Comparison of ENCODE assay signal across 8 cellular contexts in the genomic region with DNA sequence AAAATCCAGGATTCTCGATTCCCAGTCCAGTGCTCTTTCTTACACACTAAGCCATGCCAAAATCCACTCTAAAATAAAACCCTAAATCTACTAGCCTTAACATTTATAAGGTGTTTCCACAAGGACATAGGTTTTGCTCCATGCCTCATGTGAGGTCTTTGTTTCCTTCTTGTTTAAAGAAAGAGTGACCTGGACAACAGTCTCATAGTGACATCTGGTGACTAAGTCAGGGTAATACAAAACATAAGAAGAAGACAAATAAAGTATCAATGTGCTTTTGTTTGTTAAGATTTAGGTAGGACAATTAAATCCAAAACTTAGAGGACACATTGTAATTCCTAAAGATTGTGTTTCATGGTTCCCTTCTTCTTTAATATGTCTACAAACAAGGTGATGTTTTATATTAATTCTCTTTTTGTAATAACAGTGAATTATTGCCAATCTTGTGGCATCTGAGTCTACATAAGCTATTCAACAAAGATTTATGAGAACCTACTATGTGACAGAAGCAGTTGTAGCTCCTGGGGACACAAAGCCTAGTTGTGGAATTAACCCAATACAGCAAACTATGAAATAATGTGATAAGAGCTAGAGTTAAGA.
DNase-seq lines count a peak whose midpoint lies in the region; ATAC-seq and TF ChIP-seq lines count a peak whose summit lies in the region.
"Not testable (repeated sequence)": the region's sequence is repeated elsewhere in the genome, so short reads cannot be mapped to it uniquely, and the experiment has no call there.

No MANE protein-coding gene starts in this region.

- H3F3A ChIP-seq in smooth muscle cell (ENCODE audit: low read depth), result not testable (repeated sequence)

- not testable (repeated sequence) for H3K27ac ChIP-seq in C4-2B; smooth muscle cell (ENCODE audit: low read depth)
- H3K27ac ChIP-seq in VCaP (peak overlapping the region; percentile 62), dorsolateral prefrontal cortex (peak overlapping the region in 9 of 59 donors; percentile 15 to 70 (median 41))

- ATAC-seq in left cardiac atrium, result peak; percentile 35 to 57

- peak overlapping the region; percentile 10 for H2AFZ ChIP-seq in smooth muscle cell (ENCODE audit: low read depth)

- H3K36me3 ChIP-seq in smooth muscle cell (ENCODE audit: low read depth), result not testable (repeated sequence)

- H4K20me1 ChIP-seq in smooth muscle cell (ENCODE audit: low read depth), result not testable (repeated sequence)

- not testable (repeated sequence) for H3K4me3 ChIP-seq in dorsolateral prefrontal cortex, smooth muscle cell

- H3K79me2 ChIP-seq in smooth muscle cell (ENCODE audit: low read depth), result not testable (repeated sequence)

- H3K27me3 ChIP-seq in dorsolateral prefrontal cortex; smooth muscle cell (ENCODE audit: low read depth): not testable (repeated sequence)

- TF ChIP-seq CTCF in C4-2B (conservative IDR thresholded peaks at IDR 0.05), result peak; percentile 79
- TF ChIP-seq CTCF in VCaP (conservative IDR thresholded peaks at IDR 0.05), result peak; percentile 83
- TF ChIP-seq CTCF in dorsolateral prefrontal cortex (IDR thresholded peaks at IDR 0.05 in 54 of 56, conservative IDR thresholded peaks at IDR 0.05 in 2 of 56; ENCODE audit: low read depth in 1 of 56, partially characterized antibody in 56 of 56), result peak; percentile 17 to 77 (median 54)
- TF ChIP-seq CTCF in smooth muscle cell (IDR thresholded peaks at IDR 0.05; ENCODE audit: borderline replicate concordance, insufficient read depth, poor library complexity, severe bottlenecking), result peak; percentile 52

- 30% methylated on average over 1 of the region's 1 CpG for WGBS in smooth muscle cell (ENCODE audit: low lambda C conversion rate)

- not testable (repeated sequence) for H3K9me3 ChIP-seq in smooth muscle cell (replicated peaks; ENCODE audit: low read depth)

- not testable (repeated sequence) for H3K9ac ChIP-seq in smooth muscle cell (ENCODE audit: low read depth)

- H3K4me1 ChIP-seq in smooth muscle cell (ENCODE audit: low read depth), result not testable (repeated sequence)

- H3K4me2 ChIP-seq in smooth muscle cell, result not testable (repeated sequence)

- intact Hi-C loops in dorsolateral prefrontal cortex (cut with DNase I), result loop anchor here (10.0 kb wide), 2 partner anchors 282 to 522 kb away; no protein-coding TSS in a partner anchor
- intact Hi-C loops in left cardiac atrium (cut with DNase I), result not testable (repeated sequence)

- peak; percentile 29 for DNase-seq in HT-29 (ENCODE audit: low spot score)
- peak; percentile 62 for DNase-seq in NCI-H526 treated with DMSO at 0.1 percent for 48 hours (lab: John Stamatoyannopoulos, UW)
- DNase-seq in dorsolateral prefrontal cortex; left cardiac atrium; smooth muscle cell (lab: John Stamatoyannopoulos, UW; ENCODE audit: unreplicated experiment): not testable (repeated sequence)
- peak; percentile 29 for DNase-seq in midbrain (lab: John Stamatoyannopoulos, UW)
